8 cellular contexts compared by ENCODE assay signal in the genomic region with DNA sequence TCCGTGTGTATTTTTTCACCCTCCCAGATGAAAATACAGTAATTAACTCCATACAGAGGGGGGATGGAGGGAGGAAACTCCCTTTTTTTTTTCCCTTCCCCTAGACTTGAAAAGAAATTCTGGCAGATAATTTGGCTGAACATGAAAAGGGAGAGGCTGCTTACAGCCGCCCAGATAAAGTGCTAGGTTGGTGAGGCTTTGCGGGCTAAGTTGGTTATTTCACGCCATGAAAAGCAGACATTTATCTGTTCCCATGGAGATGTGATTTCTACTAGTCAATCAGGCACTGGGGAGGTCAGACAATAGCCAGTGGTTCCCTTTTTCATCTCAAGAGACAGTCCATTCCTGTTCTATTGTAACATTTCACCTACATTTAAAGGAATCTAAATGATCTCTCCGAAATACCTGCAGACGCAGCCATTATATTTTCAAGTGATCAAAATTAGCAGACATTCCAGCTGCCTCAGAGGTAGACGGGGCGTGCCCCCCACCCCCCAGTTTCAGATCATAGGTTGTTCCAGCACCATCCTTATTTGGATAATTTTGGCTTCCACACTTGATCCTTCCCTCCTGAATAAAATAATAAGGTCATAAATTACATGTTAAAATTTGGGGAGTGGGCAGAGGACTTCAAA.
DNase-seq lines count a peak whose midpoint lies in the region; ATAC-seq and TF ChIP-seq lines count a peak whose summit lies in the region.

No MANE protein-coding gene starts in this region.

- peak overlapping the region; percentile 89 to 99 (median 94) for H3K27ac Mint-ChIP-seq in CD14-positive monocyte
- peak overlapping the region; percentile 81 to 96 (median 95) for H3K27ac Mint-ChIP-seq in IgD-negative memory B cell
- peak overlapping the region; percentile 92 to 97 (median 96) for H3K27ac Mint-ChIP-seq in naive B cell

- H3K27me3 Mint-ChIP-seq in CD14-positive monocyte (ENCODE audit: low read depth in 3 of 3) (peaks cover 0 to 2% (median 1%) of the 10 kb centered on the region in 3 donors), IgD-negative memory B cell (peaks cover 1% of the 10 kb centered on the region), naive B cell (no peaks in the 10 kb centered on the region)

- intact Hi-C loops in CD14-positive monocyte (cut with micrococcal nuclease) (loop anchor here in 1 of 2 donors (10.0 kb wide), 1 partner anchor 197 kb away; no protein-coding TSS in a partner anchor), body of pancreas (cut with DNase I) (no loop called here)

- H3K4me1 ChIP-seq in body of pancreas, result peaks cover 58% of the 10 kb centered on the region

- H3K36me3 Mint-ChIP-seq in CD14-positive monocyte (no peaks in the 10 kb centered on the region), IgD-negative memory B cell (no peaks in the 10 kb centered on the region), naive B cell (no peaks in the 10 kb centered on the region)

- no peak overlapping the region for H3K4me3 ChIP-seq in body of pancreas

- peak; percentile 10 for ATAC-seq in body of pancreas
- ATAC-seq in naive B cell (ENCODE audit: low read depth in 2 of 2), result no peak
- no peak for ATAC-seq in HG03378 (IDR thresholded peaks at IDR 0.05; ENCODE audit: unreplicated experiment)
- no peak for ATAC-seq in esophagus mucosa
- no peak for ATAC-seq in GM21825 (IDR thresholded peaks at IDR 0.05; ENCODE audit: unreplicated experiment)

- H3K4me3 Mint-ChIP-seq in CD14-positive monocyte, result peak overlapping the region; percentile 62 to 83
- H3K4me3 Mint-ChIP-seq in IgD-negative memory B cell, result peak overlapping the region; percentile 36 to 89 (median 70)
- peak overlapping the region in 7 of 8 donors; percentile 22 to 77 (median 70) for H3K4me3 Mint-ChIP-seq in naive B cell

- H3K27me3 ChIP-seq in body of pancreas, result no peaks in the 10 kb centered on the region

- TF ChIP-seq CTCF in CD14-positive monocyte (IDR thresholded peaks at IDR 0.05), result no peak
- no peak for TF ChIP-seq CTCF in body of pancreas (IDR thresholded peaks at IDR 0.05)

- H3K4me1 Mint-ChIP-seq in CD14-positive monocyte (peaks cover 76% of the 10 kb centered on the region), IgD-negative memory B cell (peaks cover 46 to 67% (median 60%) of the 10 kb centered on the region in 3 donors), naive B cell (peaks cover 52 to 73% (median 65%) of the 10 kb centered on the region in 3 donors)

- DNase-seq in CD14-positive monocyte (ENCODE audit: low spot score) (no peak), body of pancreas (no peak), naive B cell (no peak), ecto neural progenitor cell (ENCODE audit: low spot score) (no peak)

- TF ChIP-seq POLR2A in body of pancreas (IDR thresholded peaks at IDR 0.05), result no peak

- no peaks in the 10 kb centered on the region for H3K9me3 ChIP-seq in body of pancreas

- peak overlapping the region; percentile 83 to 91 (median 90) for H3K27ac ChIP-seq in body of pancreas

- no peaks in the 10 kb centered on the region for H3K36me3 ChIP-seq in body of pancreas (replicated peaks in 1 of 2; ENCODE audit: insufficient read depth in 1 of 2, low read depth in 2 of 2)

- WGBS in body of pancreas, 2 donors, result 13 to 15% methylated on average over 8 of the region's 8 CpGs

- peaks cover 0 to 2% (median 0%) of the 10 kb centered on the region in 7 donors for H3K9me3 Mint-ChIP-seq in CD14-positive monocyte
- peaks cover 0 to 3% (median 0%) of the 10 kb centered on the region in 3 donors for H3K9me3 Mint-ChIP-seq in IgD-negative memory B cell
- no peaks in the 10 kb centered on the region for H3K9me3 Mint-ChIP-seq in naive B cell
